In genomic region chr16:89315791-89316581, GRCh38 we compare ENCODE assay signal across 9 cellular contexts.
DNase-seq lines count a peak whose midpoint lies in the region; ATAC-seq and TF ChIP-seq lines count a peak whose summit lies in the region.
"Had no signal": no experiment of that assay in that cellular context is flagged by ENCODE, and none has a peak within 500 bp of the region (broad histone marks: within the 10 kb centered on the region; RNA-seq: fewer than 3 reads in every experiment).

No MANE protein-coding gene starts in this region.

- H3K9me3 ChIP-seq in T-helper 17 cell (ENCODE audit: control insufficient read depth, low read length, poor library complexity, severe bottlenecking) (no peaks in the 10 kb centered on the region), left lung (no peaks in the 10 kb centered on the region)

- ATAC-seq in T-helper 17 cell, result peak; percentile 88
- peak; percentile 42 for ATAC-seq in left lung

- H3K27ac ChIP-seq in angular gyrus (ENCODE audit: low read depth, low read length) (peak overlapping the region; percentile 72), left lung (peak overlapping the region; percentile 24 to 74)
- H3K27ac ChIP-seq: 22Rv1 had no signal

- no peaks in the 10 kb centered on the region for H3K27me3 ChIP-seq in left lung

- H3K4me3 Mint-ChIP-seq in T-helper 17 cell (peak overlapping the region; percentile 92), progenitor cell of endocrine pancreas (ENCODE audit: low read depth) (no peak overlapping the region)

- H3K27me3 Mint-ChIP-seq in T-helper 17 cell (no peaks in the 10 kb centered on the region), progenitor cell of endocrine pancreas (no peaks in the 10 kb centered on the region)

- peaks cover 76% of the 10 kb centered on the region for H3K4me1 Mint-ChIP-seq in T-helper 17 cell
- peaks cover 28% of the 10 kb centered on the region for H3K4me1 Mint-ChIP-seq in progenitor cell of endocrine pancreas (ENCODE audit: low read depth)

- H3K27ac Mint-ChIP-seq in T-helper 17 cell, result peak overlapping the region; percentile 99
- no peak overlapping the region for H3K27ac Mint-ChIP-seq in progenitor cell of endocrine pancreas

- H3K36me3 Mint-ChIP-seq in T-helper 17 cell (ENCODE audit: low read depth), result peaks cover 2% of the 10 kb centered on the region
- H3K36me3 Mint-ChIP-seq in progenitor cell of endocrine pancreas (ENCODE audit: insufficient read depth), result peaks cover 8% of the 10 kb centered on the region

- no peaks in the 10 kb centered on the region for H3K9me3 Mint-ChIP-seq in progenitor cell of endocrine pancreas (ENCODE audit: low read depth)

- peaks cover 34 to 86% of the 10 kb centered on the region in 2 donors for H3K4me1 ChIP-seq in left lung

- TF ChIP-seq CTCF in left lung (IDR thresholded peaks at IDR 0.05) (no peak), progenitor cell of endocrine pancreas (IDR thresholded peaks at IDR 0.05; ENCODE audit: unreplicated experiment) (no peak)

- DNase-seq in DMS53 (lab: John Stamatoyannopoulos, UW) (peak; percentile 44), DMS53 treated with DMSO at 0.1 percent for 48 hours (lab: John Stamatoyannopoulos, UW; ENCODE audit: unreplicated experiment) (no peak), T-helper 17 cell (peak; percentile 50 to 76 (median 55)), left lung (peak; percentile 44 to 59), progenitor cell of endocrine pancreas (ENCODE audit: low spot score, unreplicated experiment) (no peak), posterior vena cava (ENCODE audit: low spot score) (no peak)
- DNase-seq in stimulated activated CD8-positive, alpha-beta memory T cell treated with anti-CD3 and anti-CD28 coated beads, Interleukin-7, amount 100 ng/mL, for 48 hours (ENCODE audit: extremely low read depth in 1 of 2, low read depth in 1 of 2), result peak; percentile 62 to 68

- intact Hi-C loops in left lung (cut with DNase I), result no loop called here
- intact Hi-C loops in posterior vena cava (cut with DNase I), result no loop called here

- H3K4me3 ChIP-seq in left lung, result no peak overlapping the region

- peaks cover 0 to 27% of the 10 kb centered on the region in 2 donors for H3K36me3 ChIP-seq in left lung

Comparison
In these comparisons a context has a peak if more than half of its experiments do, and no peak if none do; other contexts are left out.
1. DNase-seq: peak in DMS53 (single experiment), T-helper 17 cell (3 of 3), left lung (2 of 2) and stimulated activated CD8-positive, alpha-beta memory T cell treated with anti-CD3 and anti-CD28 coated beads, Interleukin-7, amount 100 ng/mL, for 48 hours (2 of 2); none in DMS53 treated with DMSO at 0.1 percent for 48 hours (single experiment), progenitor cell of endocrine pancreas (single experiment) and posterior vena cava (single experiment).